In the genomic region with DNA sequence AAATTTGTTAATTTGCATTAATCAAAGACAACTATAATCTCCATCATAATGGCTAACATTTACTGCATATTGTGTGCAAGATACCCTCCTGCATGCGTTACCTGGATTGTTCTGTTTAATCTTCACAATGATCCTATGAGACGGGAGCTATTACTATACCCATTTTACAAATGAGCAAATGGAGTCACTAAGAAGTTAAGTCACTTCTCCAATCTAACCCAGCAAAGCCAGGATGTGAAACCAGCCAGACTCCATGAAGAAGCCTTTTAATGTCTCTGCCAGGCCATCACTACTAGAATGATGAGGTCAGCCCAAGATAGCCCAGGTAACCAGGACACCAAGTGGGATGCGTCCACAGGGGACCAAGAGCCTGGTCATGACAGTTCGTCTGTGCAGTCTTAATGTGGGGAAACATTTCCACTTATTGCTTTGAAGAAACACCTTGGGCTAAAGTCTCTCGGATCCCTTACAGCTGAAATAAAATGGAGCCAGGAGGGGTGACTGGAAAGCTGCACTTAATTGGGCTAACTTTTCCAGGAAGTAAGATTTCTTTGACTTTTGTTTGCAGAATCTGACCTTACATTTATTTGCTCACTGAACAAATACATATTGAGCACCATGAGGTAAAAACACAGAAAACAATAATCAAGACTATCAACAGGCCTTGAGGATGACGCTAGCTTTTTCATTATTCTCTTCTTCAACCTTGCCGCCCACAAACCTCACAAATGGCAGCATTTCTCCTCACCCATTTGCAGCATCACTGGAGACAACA, we compare ENCODE assay signal across 1 cellular context.
TF ChIP-seq lines count a peak whose summit lies in the region.

No MANE protein-coding gene starts in this region.

TF ChIP-seq in WTC11, 78 proteins besides CTCF, POLR2A, EP300 and RAD21 (continued from another document):
- no peak for TF ChIP-seq MAX (CRISPR knock-in tag; IDR thresholded peaks at IDR 0.05)
- TF ChIP-seq ARID4B (CRISPR knock-in tag; IDR thresholded peaks at IDR 0.05; ENCODE audit: borderline replicate concordance) = no peak
- no peak for TF ChIP-seq ZMAT4 (CRISPR knock-in tag; IDR thresholded peaks at IDR 0.05)
- TF ChIP-seq MYBL2 (CRISPR knock-in tag; IDR thresholded peaks at IDR 0.05) = no peak
- TF ChIP-seq STAT6 (CRISPR knock-in tag; conservative IDR thresholded peaks at IDR 0.05; ENCODE audit: low read depth) = no peak
- TF ChIP-seq SMAD4 (CRISPR knock-in tag; IDR thresholded peaks at IDR 0.05) = no peak
- no peak for TF ChIP-seq FOXP4 (CRISPR knock-in tag; IDR thresholded peaks at IDR 0.05)
